ENCODE assay signal across 16 cellular contexts in the genomic region with DNA sequence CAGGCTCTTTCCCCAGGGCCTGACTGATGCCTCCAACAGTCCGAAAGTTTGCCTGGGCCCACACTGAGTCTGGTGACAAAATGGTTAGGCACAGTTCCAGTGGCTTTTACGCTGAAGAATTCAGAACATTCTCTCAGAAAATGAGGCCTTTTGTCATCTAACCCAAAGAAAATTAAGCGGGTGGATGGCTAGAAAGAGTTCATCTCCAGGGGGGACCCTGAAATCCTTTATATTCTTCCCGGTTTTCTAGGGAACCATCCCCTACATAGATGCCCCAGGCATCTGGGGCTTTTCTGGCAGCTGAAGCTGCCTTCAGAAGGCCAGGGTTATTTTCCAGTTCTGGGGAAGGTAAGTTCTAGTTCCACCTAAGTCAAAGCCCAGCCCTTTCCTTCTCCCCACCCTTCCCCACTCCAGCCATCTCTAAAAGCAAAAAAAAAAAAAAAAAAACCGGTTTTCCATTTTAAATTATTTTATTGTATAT. TPM values are rescaled to one million over a fixed set of nuclear protein-coding genes. Genes with fewer than 3 reads are reported as not detected.
DNase-seq lines count a peak whose midpoint lies in the region; ATAC-seq, FAIRE-seq and TF ChIP-seq lines count a peak whose summit lies in the region.
"Had no signal": no experiment of that assay in that cellular context is flagged by ENCODE, and none has a peak within 500 bp of the region (broad histone marks: within the 10 kb centered on the region; RNA-seq: fewer than 3 reads in every experiment).

No MANE protein-coding gene starts in this region.

- H3K9ac ChIP-seq in H9 (ENCODE audit: extremely low read depth, insufficient read length, low read length) = no peak overlapping the region
- no peak overlapping the region for H3K9ac ChIP-seq in HepG2 (ENCODE audit: insufficient read depth, low read depth, low read length)

- H3K4me3 ChIP-seq in HepG2 (replicated peaks in 1 of 3; ENCODE audit: insufficient read depth in 1 of 3, low read depth in 2 of 3, low read length in 3 of 3) = no peak overlapping the region
- H3K4me3 ChIP-seq in spleen = peak overlapping the region in 4 of 8 donors; percentile 54 to 84 (median 68)

- H3K36me3 ChIP-seq in HepG2 (replicated peaks in 1 of 2; ENCODE audit: control insufficient read depth in 1 of 2, insufficient read depth in 2 of 2, low read length in 2 of 2) = peaks cover 7 to 15% of the 10 kb centered on the region in 2 experiments; a peak in 4 of 5 replicates
- H3K36me3 ChIP-seq in spleen = peaks cover 0 to 43% (median 15%) of the 10 kb centered on the region in 6 donors

- no peak overlapping the region for H2BK20ac ChIP-seq in H9 (ENCODE audit: low read depth, low read length, poor library complexity, severe bottlenecking)

- no peaks in the 10 kb centered on the region; a peak in 1 of 5 replicates for H3K9me3 Mint-ChIP-seq in H9
- H3K9me3 Mint-ChIP-seq: activated T-cell treated with anti-CD3 and anti-CD28 coated beads, Interleukin-2, amount 50 U/mL, for 24 hours; T-cell had no signal

- H3K27ac ChIP-seq in H9 (ENCODE audit: insufficient read length, low read depth, low read length) (no peak overlapping the region), HepG2 (ENCODE audit: extremely low read length, insufficient read depth, low read length) (no peak overlapping the region), spleen (peak overlapping the region in 6 of 8 donors; percentile 81 to 88 (median 84))

- no peak for TF ChIP-seq CTCF in H9 (conservative IDR thresholded peaks at IDR 0.05)
- no peak for TF ChIP-seq CTCF in HepG2 (CRISPR knock-in tag; IDR thresholded peaks at IDR 0.05)
- no peak for TF ChIP-seq CTCF in spleen (IDR thresholded peaks at IDR 0.05 in 8 of 11, conservative IDR thresholded peaks at IDR 0.05 in 3 of 11)
- TF ChIP-seq CTCF in GM10248 (IDR thresholded peaks at IDR 0.05; ENCODE audit: control extremely low read depth, extremely low read depth, low read depth, missing control alignments) = no peak

- TF ChIP-seq POLR2A in HepG2 (IDR thresholded peaks at IDR 0.05; ENCODE audit: insufficient read depth in 1 of 2, low read depth in 2 of 2, low read length in 2 of 2) (no peak), spleen (IDR thresholded peaks at IDR 0.05) (no peak)

- H3K9me3 ChIP-seq in H9 (ENCODE audit: control insufficient read depth, low read depth, low read length) (no peaks in the 10 kb centered on the region), HepG2 (ENCODE audit: low read length) (no peaks in the 10 kb centered on the region), spleen (no peaks in the 10 kb centered on the region)

- H4K20me1 ChIP-seq in H9 (ENCODE audit: control insufficient read depth, insufficient read depth, insufficient read length) (no peaks in the 10 kb centered on the region), HepG2 (ENCODE audit: insufficient read depth, low read length) (no peaks in the 10 kb centered on the region)

- no peak overlapping the region for H4K91ac ChIP-seq in H9 (ENCODE audit: insufficient read length, low read depth, low read length)

- no peak overlapping the region for H3K4ac ChIP-seq in H9 (ENCODE audit: low read depth, low read length)

- POLR2A ChIA-PET in HepG2 (lab: Yijun Ruan, JAX) = no interaction called here
- POLR2A ChIA-PET in GM10248 (lab: Yijun Ruan, JAX) = no interaction called here

- no peaks in the 10 kb centered on the region for H3K79me1 ChIP-seq in H9 (ENCODE audit: insufficient read depth, low read depth, low read length, poor library complexity, severe bottlenecking)

- WGBS in H9 (ENCODE audit: extremely low coverage, insufficient read length, low lambda C conversion rate) = no CpG with 5 or more reads among the region's 5 CpGs
- 93% methylated on average over 5 of the region's 5 CpGs for WGBS in HepG2 (ENCODE audit: low lambda C conversion rate)
- 70 to 84% (median 78%) methylated on average over 5 of the region's 5 CpGs for WGBS in spleen, 5 donors

- H3K27me3 ChIP-seq in H9 (ENCODE audit: insufficient read depth, low read length) = peaks cover 8% of the 10 kb centered on the region; the same call in 1 of the 2 replicates
- H3K27me3 ChIP-seq in HepG2 (ENCODE audit: control insufficient read depth in 1 of 2, insufficient read depth in 2 of 2, low read length in 2 of 2) = peaks cover 4 to 20% of the 10 kb centered on the region in 2 experiments; a peak in 4 of 5 replicates
- H3K27me3 ChIP-seq in spleen (replicated peaks in 1 of 7) = peaks cover 0 to 28% (median 17%) of the 10 kb centered on the region in 7 donors

- TF ChIP-seq RAD21 in HepG2 (CRISPR knock-in tag; IDR thresholded peaks at IDR 0.05) = no peak

- H2AK5ac ChIP-seq in H9 (ENCODE audit: insufficient read length, low read length) = no peak overlapping the region

- H3K27me3 Mint-ChIP-seq in H9 (ENCODE audit: low read depth) = peaks cover 42% of the 10 kb centered on the region

- no peak overlapping the region for H3T11ph ChIP-seq in H9 (ENCODE audit: low read length)

- intact Hi-C loops in HepG2 (cut with micrococcal nuclease; ENCODE audit: unreplicated experiment) (no loop called here), spleen (cut with DNase I; ENCODE audit: low total_unique reads) (no loop called here)

- no peak for TF ChIP-seq EP300 in HepG2 (IDR thresholded peaks at IDR 0.05; ENCODE audit: low read depth in 2 of 2, low read length in 2 of 2)
- no peak for TF ChIP-seq EP300 in HepG2 (CRISPR knock-in tag; IDR thresholded peaks at IDR 0.05; ENCODE audit: borderline replicate concordance)

- FAIRE-seq in HepG2 (lab: Jason Lieb, UNC) = no peak

- peaks cover 33 to 37% of the 10 kb centered on the region in 2 experiments for H3K4me1 Mint-ChIP-seq in H9

- peak overlapping the region; percentile 67 for H3K4me2 ChIP-seq in H9 (ENCODE audit: insufficient read depth, insufficient read length, low read length)
- no peak overlapping the region for H3K4me2 ChIP-seq in HepG2 (ENCODE audit: low read depth, low read length)

- no peaks in the 10 kb centered on the region for H3K79me2 ChIP-seq in H9 (ENCODE audit: insufficient read depth, low read length)
- no peaks in the 10 kb centered on the region for H3K79me2 ChIP-seq in HepG2 (ENCODE audit: insufficient read depth, low read length)

- no TSS peak for BruUV-seq in HepG2 (replicated peaks; lab: Mats Ljungman, UMichigan)

- H3K18ac ChIP-seq in H9 (ENCODE audit: insufficient read length, low read depth, low read length) = no peak overlapping the region

- H2AFZ ChIP-seq in H9 (ENCODE audit: low read length) = no peak overlapping the region
- H2AFZ ChIP-seq in HepG2 (ENCODE audit: low read length) = no peak overlapping the region

- H2BK15ac ChIP-seq in H9 (ENCODE audit: low read depth, low read length) = no peak overlapping the region

- H2BK5ac ChIP-seq in H9 (ENCODE audit: insufficient read length, low read length) = no peak overlapping the region

- H3K36me3 Mint-ChIP-seq in H9 (ENCODE audit: insufficient read depth in 1 of 3, low read depth in 3 of 3) = peaks cover 6 to 28% (median 21%) of the 10 kb centered on the region in 3 experiments

- peaks cover 3% of the 10 kb centered on the region; the same call in 1 of the 2 replicates for H3K4me1 ChIP-seq in H9 (ENCODE audit: insufficient read depth, low read length)
- peaks cover 35% of the 10 kb centered on the region for H3K4me1 ChIP-seq in HepG2 (ENCODE audit: insufficient read depth, low read length)
- peaks cover 18 to 66% (median 44%) of the 10 kb centered on the region in 6 donors for H3K4me1 ChIP-seq in spleen

- no peak overlapping the region for H3K56ac ChIP-seq in H9 (ENCODE audit: insufficient read length, low read depth, low read length)

- in situ Hi-C loops in HepG2 (cut with HindIII; ENCODE audit: extremely low pct_ligation_motif_present, low pct_unique_long_range_greater_than_20kb) = no loop called here

- no peak overlapping the region for H3K14ac ChIP-seq in H9 (ENCODE audit: insufficient read depth, low read length)

- no peak overlapping the region for H3K27ac Mint-ChIP-seq in H9
- H3K27ac Mint-ChIP-seq: activated CD4-positive, alpha-beta T cell treated with anti-CD3 and anti-CD28 coated beads for 36 hours; activated T-cell treated with anti-CD3 and anti-CD28 coated beads, Interleukin-2, amount 50 U/mL, for 24 hours; T-cell had no signal

- no peak for ATAC-seq in HepG2
- ATAC-seq: activated CD4-positive, alpha-beta T cell treated with anti-CD3 and anti-CD28 coated beads for 36 hours; T-cell had no signal

- H4K8ac ChIP-seq in H9 (replicated peaks; ENCODE audit: insufficient read length, low read depth, low read length) = no peak overlapping the region

- H2BK120ac ChIP-seq in H9 (ENCODE audit: low read depth, low read length, poor library complexity, severe bottlenecking) = no peak overlapping the region

- CTCF ChIA-PET in HepG2 (lab: Yijun Ruan, JAX; ENCODE audit: low intra/inter-chr PET ratio, low total read pairs) = no interaction called here
- CTCF ChIA-PET in GM10248 (lab: Yijun Ruan, JAX) = no interaction called here

- H3K23ac ChIP-seq in H9 (ENCODE audit: insufficient read length, low read depth, low read length) = no peak overlapping the region

- H4K5ac ChIP-seq in H9 (ENCODE audit: insufficient read length, low read depth, low read length) = no peak overlapping the region

- no peak overlapping the region for H2BK12ac ChIP-seq in H9 (ENCODE audit: insufficient read length, low read depth, low read length)

- no peak for DNase-seq in H9
- DNase-seq in astrocyte of the hippocampus (ENCODE audit: low read depth, low spot score) = peak; percentile 68
- DNase-seq in HepG2 (ENCODE audit: low spot score) = no peak
- no peak for DNase-seq in spleen
- DNase-seq in hepatic stellate cell (ENCODE audit: low spot score) = no peak
- no peak for DNase-seq in NCI-H1436 treated with DMSO at 0.1 percent for 48 hours (lab: John Stamatoyannopoulos, UW)
- no peak for DNase-seq in COLO829 (ENCODE audit: low spot score)
- DNase-seq in GM10248 (ENCODE audit: extremely low spot score) = no peak
- DNase-seq: activated CD4-positive, alpha-beta T cell treated with anti-CD3 and anti-CD28 coated beads for 36 hours; activated T-cell treated with anti-CD3 and anti-CD28 coated beads, Interleukin-2, amount 50 U/mL, for 24 hours; Calu3; hippocampal formation; KG1; NCI-H2029 treated with DMSO at 0.1 percent for 48 hours; OCI-M1; T-cell had no signal

- H3K4me3 Mint-ChIP-seq in H9 = peak overlapping the region; percentile 42 to 69
- H3K4me3 Mint-ChIP-seq: activated CD4-positive, alpha-beta T cell treated with anti-CD3 and anti-CD28 coated beads for 36 hours; activated T-cell treated with anti-CD3 and anti-CD28 coated beads, Interleukin-2, amount 50 U/mL, for 24 hours had no signal

- peaks cover 21% of the 10 kb centered on the region for H3K23me2 ChIP-seq in H9 (ENCODE audit: insufficient read length, low read depth, low read length, poor library complexity, severe bottlenecking)

RNA-seq across cellular contexts. Expression of gene RASD1, which starts 2.2 kb away (rescaled TPM):
- total RNA-seq in H9 (2021) (5.7 and 6.8 TPM in 2 replicates), HepG2 (2016; rRNA removed; fragmentation: Illumina TruSeq; extraction: Trizol) (1.4 and 1.6 TPM in 2 replicates), spleen (10 to 100 TPM in 5 of 7 donors, 1 to 10 TPM in 2; 6.6 to 52.3 (median 13.1) TPM)
- total RNA-seq in HepG2 (2016; cell fraction: cytosol; rRNA removed; fragmentation: Illumina TruSeq; extraction: Trizol; ENCODE audit: low read depth) = 0.71 and 0.91 TPM in 2 replicates
- total RNA-seq in HepG2 (2016; cell fraction: insoluble cytoplasmic fraction; rRNA removed; fragmentation: Illumina TruSeq; extraction: Trizol) = 1.4 and 1.9 TPM in 2 replicates
- 1.5 and 1.7 TPM in 2 replicates for total RNA-seq in HepG2 (2016; cell fraction: membrane; rRNA removed; fragmentation: Illumina TruSeq; extraction: Trizol)
- total RNA-seq in HepG2 (2016; cell fraction: nucleus; rRNA removed; fragmentation: Illumina TruSeq; extraction: Trizol) = 0.99 and 1.1 TPM in 2 replicates
- polyA plus RNA-seq in HepG2 (2011; rRNA removed) (4.2 and 8.9 TPM in 2 replicates), spleen (1 to 10 TPM; 2.9 to 7.9 (median 3.3) TPM)
- polyA plus RNA-seq in HepG2 (2011; cell fraction: cytosol; rRNA removed) = 4.3 and 4.7 TPM in 2 replicates
- polyA plus RNA-seq in HepG2 (2011; cell fraction: nucleus; rRNA removed) = 6.6 and 7.6 TPM in 2 replicates
- polyA plus RNA-seq in HepG2 (2012) = 2.1 and 6.2 TPM in 2 replicates
- polyA plus RNA-seq in HepG2 (2016; cell fraction: cytosol; fragmentation: Illumina TruSeq; extraction: Trizol; ENCODE audit: low read depth) = 0.32 and 0.38 TPM in 2 replicates
- 1.7 and 1.8 TPM in 2 replicates for polyA plus RNA-seq in HepG2 (2016; cell fraction: insoluble cytoplasmic fraction; fragmentation: Illumina TruSeq; extraction: Trizol; ENCODE audit: low read depth)
- polyA plus RNA-seq in HepG2 (2016; cell fraction: membrane; fragmentation: Illumina TruSeq; extraction: Trizol; ENCODE audit: low read depth) = 0.63 and 0.72 TPM in 2 replicates
- polyA plus RNA-seq in HepG2 (2016; cell fraction: nucleus; fragmentation: Illumina TruSeq; extraction: Trizol; ENCODE audit: insufficient read depth, low read depth) = 2.7 and 3.4 TPM in 2 replicates
- 3.9 and 12.1 TPM in 2 replicates for polyA minus RNA-seq in HepG2 (2011; rRNA and poly(A)+ RNA removed; ENCODE audit: low replicate concordance)
- 6.2 and 6.6 TPM in 2 replicates for polyA minus RNA-seq in HepG2 (2011; cell fraction: cytosol; rRNA and poly(A)+ RNA removed)
- polyA minus RNA-seq in HepG2 (2011; cell fraction: nucleus; rRNA and poly(A)+ RNA removed) = 1.7 and 3.1 TPM in 2 replicates
- total RNA-seq: Calu3 had no signal

RNA-seq across cellular contexts. Expression of gene MED9, which starts 17.2 kb away (rescaled TPM):
- total RNA-seq in H9 (2021) (19.6 and 20.0 TPM in 2 replicates), HepG2 (2016; rRNA removed; fragmentation: Illumina TruSeq; extraction: Trizol) (11.7 and 15.1 TPM in 2 replicates), spleen (10 to 100 TPM; 13.8 to 19.2 (median 16.6) TPM)
- 4.0 and 4.2 TPM in 2 replicates for total RNA-seq in HepG2 (2016; cell fraction: cytosol; rRNA removed; fragmentation: Illumina TruSeq; extraction: Trizol; ENCODE audit: low read depth)
- 11.7 and 14.4 TPM in 2 replicates for total RNA-seq in HepG2 (2016; cell fraction: insoluble cytoplasmic fraction; rRNA removed; fragmentation: Illumina TruSeq; extraction: Trizol)
- 9.8 and 10.7 TPM in 2 replicates for total RNA-seq in HepG2 (2016; cell fraction: membrane; rRNA removed; fragmentation: Illumina TruSeq; extraction: Trizol)
- total RNA-seq in HepG2 (2016; cell fraction: nucleus; rRNA removed; fragmentation: Illumina TruSeq; extraction: Trizol) = 10.8 and 11.7 TPM in 2 replicates
- polyA plus RNA-seq in HepG2 (2011; rRNA removed) (11.9 and 14.4 TPM in 2 replicates), spleen (10 to 100 TPM in 2 of 3 donors, 1 to 10 TPM in 1; 8.5 to 13.7 (median 10.3) TPM)
- 18.3 and 21.5 TPM in 2 replicates for polyA plus RNA-seq in HepG2 (2011; cell fraction: cytosol; rRNA removed)
- polyA plus RNA-seq in HepG2 (2011; cell fraction: nucleus; rRNA removed) = 15.4 and 17.5 TPM in 2 replicates
- polyA plus RNA-seq in HepG2 (2012) = 9.2 and 11.4 TPM in 2 replicates
- polyA plus RNA-seq in HepG2 (2016; cell fraction: cytosol; fragmentation: Illumina TruSeq; extraction: Trizol; ENCODE audit: low read depth) = 3.0 and 3.1 TPM in 2 replicates
- 11.2 and 12.0 TPM in 2 replicates for polyA plus RNA-seq in HepG2 (2016; cell fraction: insoluble cytoplasmic fraction; fragmentation: Illumina TruSeq; extraction: Trizol; ENCODE audit: low read depth)
- polyA plus RNA-seq in HepG2 (2016; cell fraction: membrane; fragmentation: Illumina TruSeq; extraction: Trizol; ENCODE audit: low read depth) = 6.4 and 7.0 TPM in 2 replicates
- polyA plus RNA-seq in HepG2 (2016; cell fraction: nucleus; fragmentation: Illumina TruSeq; extraction: Trizol; ENCODE audit: insufficient read depth, low read depth) = 11.4 and 12.6 TPM in 2 replicates
- 21.1 and 25.1 TPM in 2 replicates for polyA minus RNA-seq in HepG2 (2011; rRNA and poly(A)+ RNA removed; ENCODE audit: low replicate concordance)
- polyA minus RNA-seq in HepG2 (2011; cell fraction: cytosol; rRNA and poly(A)+ RNA removed) = 9.8 and 9.9 TPM in 2 replicates
- 24.2 and 25.4 TPM in 2 replicates for polyA minus RNA-seq in HepG2 (2011; cell fraction: nucleus; rRNA and poly(A)+ RNA removed)

Comparison
In these comparisons a context has a peak if more than half of its experiments do, and no peak if none do; other contexts are left out.
1. H3K27ac ChIP-seq: peak in spleen (6 of 8); none in H9 (single experiment) and HepG2 (single experiment).